1 cellular context compared by ENCODE assay signal in the genomic region with DNA sequence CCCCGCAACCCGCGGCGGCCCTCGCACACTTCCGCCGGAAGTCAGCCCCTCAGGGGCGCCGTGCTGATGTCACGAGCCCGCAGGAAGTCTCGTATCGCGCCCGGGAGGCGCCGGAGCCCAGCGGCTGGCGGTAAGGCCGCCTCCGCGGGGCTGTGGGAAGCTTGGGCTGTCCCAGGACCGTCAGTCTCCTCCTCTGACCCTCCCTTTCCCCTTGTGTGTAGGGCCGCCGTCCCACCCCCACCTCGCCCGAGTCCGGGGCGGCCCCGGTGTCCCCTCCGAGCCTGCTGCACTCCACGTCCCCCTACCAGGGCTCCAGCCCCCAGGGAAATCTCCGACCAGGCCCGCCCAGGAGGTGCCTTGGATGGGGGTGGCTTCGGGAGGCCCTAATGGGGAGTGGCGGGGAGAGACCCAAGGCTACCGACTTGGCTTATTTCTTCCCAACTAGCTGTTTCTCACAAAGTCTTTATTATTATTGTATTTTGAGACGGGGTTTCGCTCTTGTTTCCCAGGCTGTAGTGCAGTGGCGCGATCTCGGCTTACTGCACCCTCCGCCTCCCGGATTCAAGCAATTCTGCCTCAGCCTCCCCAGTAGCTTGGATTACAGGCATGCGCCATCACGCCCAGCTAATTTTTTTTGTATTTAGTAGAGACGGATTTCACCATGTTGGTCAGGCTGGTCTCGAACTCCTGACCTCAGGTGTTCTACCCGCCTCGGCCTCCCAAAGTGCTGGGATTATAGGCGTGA.
A peak's percentile ranks its signal among the peaks of the same experiment; 100 is the strongest.
TF ChIP-seq lines count a peak whose summit lies in the region.

Gene ZDHHC4, plus strand, starts transcription at position 86 of the 745 bp plus-strand sequence. CDS start 3,108 bp downstream, outside the sequence.

TF ChIP-seq in HEK293, 187 proteins besides CTCF, POLR2A, EP300 and RAD21 (continued from another document and continues in another):
- TF ChIP-seq, protein P1, sequence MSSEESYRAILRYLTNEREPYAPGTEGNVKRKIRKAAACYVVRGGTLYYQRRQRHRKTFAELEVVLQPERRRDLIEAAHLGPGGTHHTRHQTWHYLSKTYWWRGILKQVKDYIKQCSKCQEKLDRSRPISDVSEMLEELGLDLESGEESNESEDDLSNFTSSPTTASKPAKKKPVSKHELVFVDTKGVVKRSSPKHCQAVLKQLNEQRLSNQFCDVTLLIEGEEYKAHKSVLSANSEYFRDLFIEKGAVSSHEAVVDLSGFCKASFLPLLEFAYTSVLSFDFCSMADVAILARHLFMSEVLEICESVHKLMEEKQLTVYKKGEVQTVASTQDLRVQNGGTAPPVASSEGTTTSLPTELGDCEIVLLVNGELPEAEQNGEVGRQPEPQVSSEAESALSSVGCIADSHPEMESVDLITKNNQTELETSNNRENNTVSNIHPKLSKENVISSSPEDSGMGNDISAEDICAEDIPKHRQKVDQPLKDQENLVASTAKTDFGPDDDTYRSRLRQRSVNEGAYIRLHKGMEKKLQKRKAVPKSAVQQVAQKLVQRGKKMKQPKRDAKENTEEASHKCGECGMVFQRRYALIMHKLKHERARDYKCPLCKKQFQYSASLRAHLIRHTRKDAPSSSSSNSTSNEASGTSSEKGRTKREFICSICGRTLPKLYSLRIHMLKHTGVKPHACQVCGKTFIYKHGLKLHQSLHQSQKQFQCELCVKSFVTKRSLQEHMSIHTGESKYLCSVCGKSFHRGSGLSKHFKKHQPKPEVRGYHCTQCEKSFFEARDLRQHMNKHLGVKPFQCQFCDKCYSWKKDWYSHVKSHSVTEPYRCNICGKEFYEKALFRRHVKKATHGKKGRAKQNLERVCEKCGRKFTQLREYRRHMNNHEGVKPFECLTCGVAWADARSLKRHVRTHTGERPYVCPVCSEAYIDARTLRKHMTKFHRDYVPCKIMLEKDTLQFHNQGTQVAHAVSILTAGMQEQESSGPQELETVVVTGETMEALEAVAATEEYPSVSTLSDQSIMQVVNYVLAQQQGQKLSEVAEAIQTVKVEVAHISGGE (tag by site-specific recombination; conservative IDR thresholded peaks at IDR 0.05; ENCODE audit: low read depth): peak; percentile 96
- TF ChIP-seq ZNF473 (tag by site-specific recombination; IDR thresholded peaks at IDR 0.05) (no peak), REST (tag by site-specific recombination; IDR thresholded peaks at IDR 0.05) (no peak), MYNN (tag by site-specific recombination; IDR thresholded peaks at IDR 0.05; ENCODE audit: borderline replicate concordance) (no peak), ZNF843 (tag by site-specific recombination; IDR thresholded peaks at IDR 0.05) (no peak; the same call in 1 of the 2 replicates), ZSCAN18 (tag by site-specific recombination; IDR thresholded peaks at IDR 0.05) (no peak), ZNF785 (tag by site-specific recombination; IDR thresholded peaks at IDR 0.05) (no peak), SP3 (tag by site-specific recombination; IDR thresholded peaks at IDR 0.05) (peak; percentile 75), ZNF514 (tag by site-specific recombination; IDR thresholded peaks at IDR 0.05) (no peak), ZNF292 (tag by site-specific recombination; IDR thresholded peaks at IDR 0.05; ENCODE audit: borderline replicate concordance, low read depth) (no peak), ZEB2 (tag by site-specific recombination; IDR thresholded peaks at IDR 0.05) (0 out of 2 replicates have a peak, but pooled peaks have one; percentile 69), YY1 (tag by site-specific recombination; IDR thresholded peaks at IDR 0.05) (no peak), TCF7L2 (IDR thresholded peaks at IDR 0.05; ENCODE audit: borderline replicate concordance, low read depth, low read length) (no peak), ZNF610 (tag by site-specific recombination; IDR thresholded peaks at IDR 0.05; ENCODE audit: borderline replicate concordance) (0 out of 2 replicates have a peak, but pooled peaks have one; percentile 17), HOXA7 (CRISPR knock-in tag; IDR thresholded peaks at IDR 0.05; ENCODE audit: borderline replicate concordance) (no peak), SP7 (tag by site-specific recombination; IDR thresholded peaks at IDR 0.05) (peak; percentile 77; the same call in 1 of the 2 replicates), ZNF571 (tag by site-specific recombination; IDR thresholded peaks at IDR 0.05) (no peak), PBX3 (CRISPR knock-in tag; IDR thresholded peaks at IDR 0.05) (peak; percentile 69; the same call in 1 of the 2 replicates), KLF8 (tag by site-specific recombination; IDR thresholded peaks at IDR 0.05) (peak; percentile 62; the same call in 1 of the 2 replicates)
- TF ChIP-seq, protein P2, sequence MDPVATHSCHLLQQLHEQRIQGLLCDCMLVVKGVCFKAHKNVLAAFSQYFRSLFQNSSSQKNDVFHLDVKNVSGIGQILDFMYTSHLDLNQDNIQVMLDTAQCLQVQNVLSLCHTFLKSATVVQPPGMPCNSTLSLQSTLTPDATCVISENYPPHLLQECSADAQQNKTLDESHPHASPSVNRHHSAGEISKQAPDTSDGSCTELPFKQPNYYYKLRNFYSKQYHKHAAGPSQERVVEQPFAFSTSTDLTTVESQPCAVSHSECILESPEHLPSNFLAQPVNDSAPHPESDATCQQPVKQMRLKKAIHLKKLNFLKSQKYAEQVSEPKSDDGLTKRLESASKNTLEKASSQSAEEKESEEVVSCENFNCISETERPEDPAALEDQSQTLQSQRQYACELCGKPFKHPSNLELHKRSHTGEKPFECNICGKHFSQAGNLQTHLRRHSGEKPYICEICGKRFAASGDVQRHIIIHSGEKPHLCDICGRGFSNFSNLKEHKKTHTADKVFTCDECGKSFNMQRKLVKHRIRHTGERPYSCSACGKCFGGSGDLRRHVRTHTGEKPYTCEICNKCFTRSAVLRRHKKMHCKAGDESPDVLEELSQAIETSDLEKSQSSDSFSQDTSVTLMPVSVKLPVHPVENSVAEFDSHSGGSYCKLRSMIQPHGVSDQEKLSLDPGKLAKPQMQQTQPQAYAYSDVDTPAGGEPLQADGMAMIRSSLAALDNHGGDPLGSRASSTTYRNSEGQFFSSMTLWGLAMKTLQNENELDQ (tag by site-specific recombination; IDR thresholded peaks at IDR 0.05; ENCODE audit: low read depth): no peak
- TF ChIP-seq, protein P3, sequence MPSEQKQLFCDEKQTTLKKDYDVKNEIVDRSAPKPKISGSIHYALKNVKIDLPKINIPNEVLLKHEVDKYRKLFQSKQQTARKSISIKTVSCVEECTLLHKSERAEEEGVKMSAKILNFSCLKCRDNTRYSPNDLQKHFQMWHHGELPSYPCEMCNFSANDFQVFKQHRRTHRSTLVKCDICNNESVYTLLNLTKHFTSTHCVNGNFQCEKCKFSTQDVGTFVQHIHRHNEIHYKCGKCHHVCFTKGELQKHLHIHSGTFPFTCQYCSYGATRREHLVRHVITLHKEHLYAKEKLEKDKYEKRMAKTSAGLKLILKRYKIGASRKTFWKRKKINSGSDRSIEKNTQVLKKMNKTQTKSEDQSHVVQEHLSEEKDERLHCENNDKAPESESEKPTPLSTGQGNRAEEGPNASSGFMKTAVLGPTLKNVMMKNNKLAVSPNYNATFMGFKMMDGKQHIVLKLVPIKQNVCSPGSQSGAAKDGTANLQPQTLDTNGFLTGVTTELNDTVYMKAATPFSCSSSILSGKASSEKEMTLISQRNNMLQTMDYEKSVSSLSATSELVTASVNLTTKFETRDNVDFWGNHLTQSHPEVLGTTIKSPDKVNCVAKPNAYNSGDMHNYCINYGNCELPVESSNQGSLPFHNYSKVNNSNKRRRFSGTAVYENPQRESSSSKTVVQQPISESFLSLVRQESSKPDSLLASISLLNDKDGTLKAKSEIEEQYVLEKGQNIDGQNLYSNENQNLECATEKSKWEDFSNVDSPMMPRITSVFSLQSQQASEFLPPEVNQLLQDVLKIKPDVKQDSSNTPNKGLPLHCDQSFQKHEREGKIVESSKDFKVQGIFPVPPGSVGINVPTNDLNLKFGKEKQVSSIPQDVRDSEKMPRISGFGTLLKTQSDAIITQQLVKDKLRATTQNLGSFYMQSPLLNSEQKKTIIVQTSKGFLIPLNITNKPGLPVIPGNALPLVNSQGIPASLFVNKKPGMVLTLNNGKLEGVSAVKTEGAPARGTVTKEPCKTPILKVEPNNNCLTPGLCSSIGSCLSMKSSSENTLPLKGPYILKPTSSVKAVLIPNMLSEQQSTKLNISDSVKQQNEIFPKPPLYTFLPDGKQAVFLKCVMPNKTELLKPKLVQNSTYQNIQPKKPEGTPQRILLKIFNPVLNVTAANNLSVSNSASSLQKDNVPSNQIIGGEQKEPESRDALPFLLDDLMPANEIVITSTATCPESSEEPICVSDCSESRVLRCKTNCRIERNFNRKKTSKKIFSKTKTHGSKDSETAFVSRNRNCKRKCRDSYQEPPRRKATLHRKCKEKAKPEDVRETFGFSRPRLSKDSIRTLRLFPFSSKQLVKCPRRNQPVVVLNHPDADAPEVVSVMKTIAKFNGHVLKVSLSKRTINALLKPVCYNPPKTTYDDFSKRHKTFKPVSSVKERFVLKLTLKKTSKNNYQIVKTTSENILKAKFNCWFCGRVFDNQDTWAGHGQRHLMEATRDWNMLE (tag by site-specific recombination; conservative IDR thresholded peaks at IDR 0.05; ENCODE audit: low read depth): peak; percentile 64
- TF ChIP-seq, protein P4, sequence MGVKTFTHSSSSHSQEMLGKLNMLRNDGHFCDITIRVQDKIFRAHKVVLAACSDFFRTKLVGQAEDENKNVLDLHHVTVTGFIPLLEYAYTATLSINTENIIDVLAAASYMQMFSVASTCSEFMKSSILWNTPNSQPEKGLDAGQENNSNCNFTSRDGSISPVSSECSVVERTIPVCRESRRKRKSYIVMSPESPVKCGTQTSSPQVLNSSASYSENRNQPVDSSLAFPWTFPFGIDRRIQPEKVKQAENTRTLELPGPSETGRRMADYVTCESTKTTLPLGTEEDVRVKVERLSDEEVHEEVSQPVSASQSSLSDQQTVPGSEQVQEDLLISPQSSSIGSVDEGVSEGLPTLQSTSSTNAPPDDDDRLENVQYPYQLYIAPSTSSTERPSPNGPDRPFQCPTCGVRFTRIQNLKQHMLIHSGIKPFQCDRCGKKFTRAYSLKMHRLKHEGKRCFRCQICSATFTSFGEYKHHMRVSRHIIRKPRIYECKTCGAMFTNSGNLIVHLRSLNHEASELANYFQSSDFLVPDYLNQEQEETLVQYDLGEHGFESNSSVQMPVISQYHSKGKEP (tag by site-specific recombination; IDR thresholded peaks at IDR 0.05): no peak
- TF ChIP-seq, protein P5, sequence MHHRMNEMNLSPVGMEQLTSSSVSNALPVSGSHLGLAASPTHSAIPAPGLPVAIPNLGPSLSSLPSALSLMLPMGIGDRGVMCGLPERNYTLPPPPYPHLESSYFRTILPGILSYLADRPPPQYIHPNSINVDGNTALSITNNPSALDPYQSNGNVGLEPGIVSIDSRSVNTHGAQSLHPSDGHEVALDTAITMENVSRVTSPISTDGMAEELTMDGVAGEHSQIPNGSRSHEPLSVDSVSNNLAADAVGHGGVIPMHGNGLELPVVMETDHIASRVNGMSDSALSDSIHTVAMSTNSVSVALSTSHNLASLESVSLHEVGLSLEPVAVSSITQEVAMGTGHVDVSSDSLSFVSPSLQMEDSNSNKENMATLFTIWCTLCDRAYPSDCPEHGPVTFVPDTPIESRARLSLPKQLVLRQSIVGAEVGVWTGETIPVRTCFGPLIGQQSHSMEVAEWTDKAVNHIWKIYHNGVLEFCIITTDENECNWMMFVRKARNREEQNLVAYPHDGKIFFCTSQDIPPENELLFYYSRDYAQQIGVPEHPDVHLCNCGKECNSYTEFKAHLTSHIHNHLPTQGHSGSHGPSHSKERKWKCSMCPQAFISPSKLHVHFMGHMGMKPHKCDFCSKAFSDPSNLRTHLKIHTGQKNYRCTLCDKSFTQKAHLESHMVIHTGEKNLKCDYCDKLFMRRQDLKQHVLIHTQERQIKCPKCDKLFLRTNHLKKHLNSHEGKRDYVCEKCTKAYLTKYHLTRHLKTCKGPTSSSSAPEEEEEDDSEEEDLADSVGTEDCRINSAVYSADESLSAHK (tag by site-specific recombination; IDR thresholded peaks at IDR 0.05): no peak
